In the genomic region with DNA sequence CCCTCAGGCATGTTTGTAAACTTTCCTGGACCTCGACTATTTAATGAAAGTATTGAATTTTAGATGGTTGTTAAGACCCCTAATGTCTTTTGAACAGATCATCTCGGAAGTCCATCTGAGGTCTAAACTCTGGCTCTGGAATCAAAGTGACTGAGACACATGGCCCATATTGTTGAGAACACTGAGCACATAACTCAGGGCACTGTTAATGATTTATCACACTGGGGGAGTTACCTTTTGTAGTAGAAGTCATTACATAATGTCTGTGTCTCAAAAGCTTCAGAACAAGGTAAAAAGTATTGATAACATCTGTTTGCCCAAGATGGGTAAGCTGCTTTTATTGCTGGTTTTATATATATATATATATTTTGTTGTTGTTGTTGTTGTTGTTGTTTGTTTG, we compare ENCODE assay signal across 24 cellular contexts.
"Had no signal": no experiment of that assay in that cellular context is flagged by ENCODE, and none has a peak within 500 bp of the region (broad histone marks: within the 10 kb centered on the region; RNA-seq: fewer than 3 reads in every experiment).

No MANE protein-coding gene starts in this region.

- H3K27me3 ChIP-seq: heart left ventricle, sigmoid colon, stomach had no signal

- H3K27ac Mint-ChIP-seq: immature natural killer cell; memory B cell; naive thymus-derived CD4-positive, alpha-beta T cell; nephron progenitor cell had no signal

- H3K4me3 ChIP-seq: heart left ventricle, left ventricle myocardium inferior, lower lobe of right lung, prostate gland, sigmoid colon, skin epidermis, stomach, thoracic aorta had no signal

- ATAC-seq: heart left ventricle; lower lobe of right lung; naive thymus-derived CD4-positive, alpha-beta T cell had no signal

- H3K9me3 ChIP-seq: lower lobe of right lung, prostate gland, thoracic aorta had no signal

- FAIRE-seq: colon had no signal

- DNase-seq: cerebellar nuclear complex; dermis blood vessel endothelial cell; erythroblast; foreskin melanocyte; heart left ventricle; immature natural killer cell; left ventricle myocardium inferior; lower lobe of right lung; midbrain; naive thymus-derived CD4-positive, alpha-beta T cell; nephron progenitor cell; retina; sigmoid colon; stimulated activated CD4-positive, alpha-beta T cell treated with anti-CD3 and anti-CD28 coated beads, Interleukin-12 subunit alpha, Interleukin-12 subunit beta, amount 100 ng/mL, for 4 hours; stimulated activated naive CD4-positive, alpha-beta T cell; stomach; substantia nigra; trophoblast cell had no signal

- H3K4me1 Mint-ChIP-seq: immature natural killer cell; memory B cell; naive thymus-derived CD4-positive, alpha-beta T cell had no signal

- H3K36me3 ChIP-seq: heart left ventricle, left ventricle myocardium inferior, lower lobe of right lung, prostate gland, sigmoid colon, stomach, thoracic aorta had no signal

- H3K27ac ChIP-seq: heart left ventricle, left ventricle myocardium inferior, lower lobe of right lung, parathyroid adenoma, prostate gland, sigmoid colon, skin epidermis, stomach, thoracic aorta had no signal

- H3K36me3 Mint-ChIP-seq: memory B cell had no signal

- H3K4me1 ChIP-seq: lower lobe of right lung, parathyroid adenoma, prostate gland, sigmoid colon had no signal

- H3K4me3 Mint-ChIP-seq: immature natural killer cell; memory B cell; naive thymus-derived CD4-positive, alpha-beta T cell; nephron progenitor cell had no signal
